7 cellular contexts compared by ENCODE assay signal in genomic region chr2:181639686-181640085, GRCh38. TPM values are rescaled to one million over a fixed set of nuclear protein-coding genes. Genes with fewer than 3 reads are reported as not detected.
"Had no signal": no experiment of that assay in that cellular context is flagged by ENCODE, and none has a peak within 500 bp of the region (broad histone marks: within the 10 kb centered on the region; RNA-seq: fewer than 3 reads in every experiment).

No MANE protein-coding gene starts in this region.

- H3K27ac ChIP-seq: HL-60 had no signal

- H3K4me3 ChIP-seq: K562 had no signal

- FAIRE-seq: HepG2, K562 had no signal

- ATAC-seq: HepG2, K562 had no signal

- DNase-seq: IMR-90 had no signal

RNA-seq across cellular contexts. Expression of gene CERKL, which starts 17.2 kb away (rescaled TPM):
- total RNA-seq: HepG2, HT1080, K562 had no signal
- polyA plus RNA-seq: HepG2, IMR-90 had no signal

RNA-seq across cellular contexts. Expression of gene NEUROD1, which starts 40.6 kb away (rescaled TPM):
- total RNA-seq: HepG2, HT-29, HT1080, IMR-90, K562 had no signal
- polyA plus RNA-seq: HepG2, IgD-negative memory B cell, IMR-90, K562 had no signal
